In the genomic region with DNA sequence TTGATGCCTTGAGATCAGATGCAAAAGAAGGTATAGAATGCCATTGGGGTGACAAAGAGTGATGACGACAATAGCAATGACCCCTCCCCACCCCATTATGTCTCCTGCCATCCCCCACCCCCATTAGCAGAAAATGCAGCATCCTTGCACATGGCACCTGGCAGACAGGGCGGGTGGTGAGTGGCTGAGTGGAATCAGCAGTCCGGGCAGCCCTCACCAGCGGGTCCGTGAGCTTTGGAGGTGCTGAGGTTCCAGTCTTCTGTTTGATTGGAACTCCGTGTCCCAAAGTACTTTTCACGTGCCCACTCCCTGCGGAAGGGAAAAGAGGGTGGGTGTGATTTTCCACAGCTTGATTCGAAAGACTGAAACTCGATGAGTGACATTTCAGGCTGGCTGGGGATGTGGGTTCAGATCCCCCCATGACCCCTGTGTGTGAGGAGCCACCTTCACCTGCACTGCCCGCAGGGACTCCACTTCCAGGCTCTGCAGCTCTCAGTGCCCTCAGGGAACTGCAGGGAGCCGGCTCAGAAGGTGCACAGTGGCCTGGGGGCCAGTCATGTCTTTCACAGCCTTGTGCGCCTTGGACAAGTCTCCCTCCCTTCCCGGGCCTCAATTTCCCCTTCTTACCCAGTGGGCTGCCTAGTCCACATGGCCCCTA, we compare ENCODE assay signal across 14 cellular contexts.
A peak's percentile ranks its signal among the peaks of the same experiment; 100 is the strongest.
DNase-seq lines count a peak whose midpoint lies in the region; ATAC-seq, FAIRE-seq and TF ChIP-seq lines count a peak whose summit lies in the region.
"Had no signal": no experiment of that assay in that cellular context is flagged by ENCODE, and none has a peak within 500 bp of the region (broad histone marks: within the 10 kb centered on the region; RNA-seq: fewer than 3 reads in every experiment).

No MANE protein-coding gene starts in this region.

- no peak overlapping the region for H3K4me3 ChIP-seq in GM23338
- no peak overlapping the region for H3K4me3 ChIP-seq in bronchial epithelial cell (ENCODE audit: low read depth, low read length)
- H3K4me3 ChIP-seq in skeletal muscle tissue (ENCODE audit: low read length in 3 of 3) = peak overlapping the region; percentile 55 to 74 (median 72)
- H3K4me3 ChIP-seq: BLaER1 treated with 17β-estradiol and CSF1 and Interleukin-3, amounts not matched to agents 10 nM and 100 nM had no signal

- no peaks in the 10 kb centered on the region; the same call in 1 of the 2 replicates for H3K36me3 ChIP-seq in GM23338 (ENCODE audit: insufficient read depth)
- no peaks in the 10 kb centered on the region for H3K36me3 ChIP-seq in bronchial epithelial cell (ENCODE audit: control insufficient read depth, insufficient read depth, low read length)
- no peaks in the 10 kb centered on the region for H3K36me3 ChIP-seq in skeletal muscle tissue (ENCODE audit: control insufficient read depth in 3 of 3, insufficient read depth in 3 of 3, low read length in 3 of 3)
- H3K36me3 ChIP-seq: BLaER1 treated with 17β-estradiol and CSF1 and Interleukin-3, amounts not matched to agents 10 nM and 100 nM had no signal

- H3K4me1 ChIP-seq in GM23338 (ENCODE audit: insufficient read depth) = peaks cover 42% of the 10 kb centered on the region
- H3K4me1 ChIP-seq in skeletal muscle tissue (ENCODE audit: control insufficient read depth in 3 of 3, insufficient read depth in 3 of 3, low read length in 3 of 3) = peaks cover 23 to 28% (median 24%) of the 10 kb centered on the region in 3 donors

- H3K4me1 Mint-ChIP-seq in GM23338 = peaks cover 71% of the 10 kb centered on the region
- H3K4me1 Mint-ChIP-seq: activated naive CD4-positive, alpha-beta T cell treated with anti-CD3 and anti-CD28 coated beads, Interleukin-2, amount 50 U/mL, for 24 hours had no signal

- H3K36me3 Mint-ChIP-seq in GM23338 (ENCODE audit: low read depth) = peaks cover 5% of the 10 kb centered on the region; the same call in 1 of the 3 replicates
- H3K36me3 Mint-ChIP-seq: activated naive CD4-positive, alpha-beta T cell treated with anti-CD3 and anti-CD28 coated beads, Interleukin-2, amount 50 U/mL, for 24 hours had no signal

- peaks cover 47% of the 10 kb centered on the region for H4K20me1 ChIP-seq in GM23338 (replicated peaks; ENCODE audit: insufficient read depth)
- H4K20me1 ChIP-seq: BLaER1 treated with 17β-estradiol and CSF1 and Interleukin-3, amounts not matched to agents 10 nM and 100 nM had no signal

- peak; percentile 4; the same call in 1 of the 3 replicates for ATAC-seq in GM23338
- no peak for ATAC-seq in HG02870 (IDR thresholded peaks at IDR 0.05; ENCODE audit: unreplicated experiment)
- ATAC-seq: activated CD8-positive, alpha-beta T cell treated with anti-CD3 and anti-CD28 coated beads for 36 hours had no signal

- no peak overlapping the region for H2AFZ ChIP-seq in GM23338

- no peaks in the 10 kb centered on the region for H3K9me2 ChIP-seq in GM23338 (ENCODE audit: insufficient read depth)

- H3K9me3 Mint-ChIP-seq in GM23338 = no peaks in the 10 kb centered on the region
- H3K9me3 Mint-ChIP-seq: activated CD8-positive, alpha-beta T cell treated with anti-CD3 and anti-CD28 coated beads for 36 hours; activated naive CD4-positive, alpha-beta T cell treated with anti-CD3 and anti-CD28 coated beads, Interleukin-2, amount 50 U/mL, for 24 hours had no signal

- 0 out of 2 replicates have a peak, but pooled peaks cover 5% of the 10 kb centered on the region for H3F3A ChIP-seq in GM23338 (replicated peaks; ENCODE audit: low read depth)

- H3K4me3 Mint-ChIP-seq in GM23338 = peak overlapping the region; percentile 61
- H3K4me3 Mint-ChIP-seq: activated CD8-positive, alpha-beta T cell treated with anti-CD3 and anti-CD28 coated beads for 36 hours; activated naive CD4-positive, alpha-beta T cell treated with anti-CD3 and anti-CD28 coated beads, Interleukin-2, amount 50 U/mL, for 24 hours had no signal

- FAIRE-seq in bronchial epithelial cell (lab: Jason Lieb, UNC) = peak; percentile 28

- DNase-seq in GM23338 (ENCODE audit: low spot score) = no peak
- no peak for DNase-seq in bronchial epithelial cell (ENCODE audit: low read depth)
- no peak for DNase-seq in globus pallidus (ENCODE audit: low spot score)
- no peak for DNase-seq in activated gamma-delta T cell treated with Interleukin-2 at 50 U/mL for 16 hours
- no peak for DNase-seq in NCI-H2171 (lab: John Stamatoyannopoulos, UW)
- DNase-seq: GDM1, NCI-H187, T-helper 2 cell had no signal

- H3K27ac Mint-ChIP-seq in GM23338 = no peak overlapping the region
- H3K27ac Mint-ChIP-seq: activated CD8-positive, alpha-beta T cell treated with anti-CD3 and anti-CD28 coated beads for 36 hours; activated naive CD4-positive, alpha-beta T cell treated with anti-CD3 and anti-CD28 coated beads, Interleukin-2, amount 50 U/mL, for 24 hours had no signal

- H3K27ac ChIP-seq in GM23338 (ENCODE audit: low read depth) (no peak overlapping the region), layer of hippocampus (ENCODE audit: low read depth, low read length) (peak overlapping the region; percentile 28), skeletal muscle tissue (ENCODE audit: low read depth, low read length) (peak overlapping the region; percentile 73)
- H3K27ac ChIP-seq: BLaER1 treated with 17β-estradiol and CSF1 and Interleukin-3, amounts not matched to agents 10 nM and 100 nM had no signal

- H3K4me2 ChIP-seq in GM23338 = peak overlapping the region; percentile 66; the same call in 1 of the 2 replicates
- H3K4me2 ChIP-seq: BLaER1 treated with 17β-estradiol and CSF1 and Interleukin-3, amounts not matched to agents 10 nM and 100 nM had no signal

- peaks cover 64% of the 10 kb centered on the region for H3K79me2 ChIP-seq in GM23338 (replicated peaks; ENCODE audit: insufficient read depth)

- no peaks in the 10 kb centered on the region for H3K9me3 ChIP-seq in skeletal muscle tissue (ENCODE audit: control insufficient read depth in 3 of 3, low read length in 3 of 3)
- H3K9me3 ChIP-seq: BLaER1 treated with 17β-estradiol and CSF1 and Interleukin-3, amounts not matched to agents 10 nM and 100 nM had no signal

- TF ChIP-seq CTCF in GM23338 (conservative IDR thresholded peaks at IDR 0.05; ENCODE audit: low read depth in 2 of 2) (no peak), bronchial epithelial cell (IDR thresholded peaks at IDR 0.05; ENCODE audit: insufficient read depth, low read length, severe bottlenecking) (no peak)

- peaks cover 10% of the 10 kb centered on the region for H3K27me3 Mint-ChIP-seq in GM23338 (ENCODE audit: insufficient read depth, low read depth, poor library complexity)

- H3K9ac ChIP-seq in skeletal muscle tissue (ENCODE audit: low read depth in 1 of 3, low read length in 3 of 3) = peak overlapping the region; percentile 65 to 79 (median 66)
- H3K9ac ChIP-seq: BLaER1 treated with 17β-estradiol and CSF1 and Interleukin-3, amounts not matched to agents 10 nM and 100 nM had no signal

- H3K27me3 ChIP-seq in GM23338 (ENCODE audit: insufficient read depth) (no peaks in the 10 kb centered on the region), bronchial epithelial cell (ENCODE audit: control insufficient read depth, insufficient read depth, low read length) (peaks cover 22% of the 10 kb centered on the region), layer of hippocampus (ENCODE audit: control insufficient read depth, insufficient read depth, low read length) (peaks cover 7% of the 10 kb centered on the region), skeletal muscle tissue (ENCODE audit: control insufficient read depth in 3 of 3, insufficient read depth in 3 of 3, low read length in 3 of 3) (peaks cover 0 to 13% (median 5%) of the 10 kb centered on the region in 3 donors)

TF ChIP-seq in GM23338, 12 proteins besides CTCF, POLR2A, EP300 and RAD21 (continues in another document):
- TF ChIP-seq EZH2phosphoT487 (IDR thresholded peaks at IDR 0.05; ENCODE audit: unreplicated experiment) (no peak), ZNF331 (CRISPR knock-in tag; IDR thresholded peaks at IDR 0.05; ENCODE audit: low read depth) (no peak), NANOG (IDR thresholded peaks at IDR 0.05; ENCODE audit: borderline replicate concordance) (no peak), ZNF114 (CRISPR knock-in tag; IDR thresholded peaks at IDR 0.05) (no peak), JUNB (IDR thresholded peaks at IDR 0.05; ENCODE audit: unreplicated experiment) (no peak), CREB1 (CRISPR knock-in tag; IDR thresholded peaks at IDR 0.05; ENCODE audit: low read depth) (no peak), STAT1 (IDR thresholded peaks at IDR 0.05; ENCODE audit: unreplicated experiment) (no peak)
- TF ChIP-seq, protein P1, sequence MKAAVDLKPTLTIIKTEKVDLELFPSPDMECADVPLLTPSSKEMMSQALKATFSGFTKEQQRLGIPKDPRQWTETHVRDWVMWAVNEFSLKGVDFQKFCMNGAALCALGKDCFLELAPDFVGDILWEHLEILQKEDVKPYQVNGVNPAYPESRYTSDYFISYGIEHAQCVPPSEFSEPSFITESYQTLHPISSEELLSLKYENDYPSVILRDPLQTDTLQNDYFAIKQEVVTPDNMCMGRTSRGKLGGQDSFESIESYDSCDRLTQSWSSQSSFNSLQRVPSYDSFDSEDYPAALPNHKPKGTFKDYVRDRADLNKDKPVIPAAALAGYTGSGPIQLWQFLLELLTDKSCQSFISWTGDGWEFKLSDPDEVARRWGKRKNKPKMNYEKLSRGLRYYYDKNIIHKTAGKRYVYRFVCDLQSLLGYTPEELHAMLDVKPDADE (IDR thresholded peaks at IDR 0.05) = no peak
- TF ChIP-seq, protein P2, sequence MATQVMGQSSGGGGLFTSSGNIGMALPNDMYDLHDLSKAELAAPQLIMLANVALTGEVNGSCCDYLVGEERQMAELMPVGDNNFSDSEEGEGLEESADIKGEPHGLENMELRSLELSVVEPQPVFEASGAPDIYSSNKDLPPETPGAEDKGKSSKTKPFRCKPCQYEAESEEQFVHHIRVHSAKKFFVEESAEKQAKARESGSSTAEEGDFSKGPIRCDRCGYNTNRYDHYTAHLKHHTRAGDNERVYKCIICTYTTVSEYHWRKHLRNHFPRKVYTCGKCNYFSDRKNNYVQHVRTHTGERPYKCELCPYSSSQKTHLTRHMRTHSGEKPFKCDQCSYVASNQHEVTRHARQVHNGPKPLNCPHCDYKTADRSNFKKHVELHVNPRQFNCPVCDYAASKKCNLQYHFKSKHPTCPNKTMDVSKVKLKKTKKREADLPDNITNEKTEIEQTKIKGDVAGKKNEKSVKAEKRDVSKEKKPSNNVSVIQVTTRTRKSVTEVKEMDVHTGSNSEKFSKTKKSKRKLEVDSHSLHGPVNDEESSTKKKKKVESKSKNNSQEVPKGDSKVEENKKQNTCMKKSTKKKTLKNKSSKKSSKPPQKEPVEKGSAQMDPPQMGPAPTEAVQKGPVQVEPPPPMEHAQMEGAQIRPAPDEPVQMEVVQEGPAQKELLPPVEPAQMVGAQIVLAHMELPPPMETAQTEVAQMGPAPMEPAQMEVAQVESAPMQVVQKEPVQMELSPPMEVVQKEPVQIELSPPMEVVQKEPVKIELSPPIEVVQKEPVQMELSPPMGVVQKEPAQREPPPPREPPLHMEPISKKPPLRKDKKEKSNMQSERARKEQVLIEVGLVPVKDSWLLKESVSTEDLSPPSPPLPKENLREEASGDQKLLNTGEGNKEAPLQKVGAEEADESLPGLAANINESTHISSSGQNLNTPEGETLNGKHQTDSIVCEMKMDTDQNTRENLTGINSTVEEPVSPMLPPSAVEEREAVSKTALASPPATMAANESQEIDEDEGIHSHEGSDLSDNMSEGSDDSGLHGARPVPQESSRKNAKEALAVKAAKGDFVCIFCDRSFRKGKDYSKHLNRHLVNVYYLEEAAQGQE (IDR thresholded peaks at IDR 0.05; ENCODE audit: unreplicated experiment) = no peak

Comparison
In these comparisons a context has a peak if more than half of its experiments do, and no peak if none do; other contexts are left out.
1. H3K4me3 ChIP-seq: peak in skeletal muscle tissue (3 of 3); none in GM23338 (single experiment) and bronchial epithelial cell (single experiment).